7 cellular contexts compared by ENCODE assay signal in genomic region chr15:22173029-22173998, GRCh38.
DNase-seq lines count a peak whose midpoint lies in the region; ATAC-seq and TF ChIP-seq lines count a peak whose summit lies in the region.
"Not testable (repeated sequence)": the region's sequence is repeated elsewhere in the genome, so short reads cannot be mapped to it uniquely, and the experiment has no call there.

No MANE protein-coding gene starts in this region.

- ATAC-seq in GM18520 (IDR thresholded peaks at IDR 0.05; ENCODE audit: unreplicated experiment) = peak; percentile 62
- ATAC-seq in GM19452 (IDR thresholded peaks at IDR 0.05; ENCODE audit: unreplicated experiment) = peak; percentile 69
- peak; percentile 70 for ATAC-seq in GM21825 (IDR thresholded peaks at IDR 0.05; ENCODE audit: unreplicated experiment)
- peak; percentile 86 for ATAC-seq in HG03039 (IDR thresholded peaks at IDR 0.05; ENCODE audit: unreplicated experiment)
- peak; percentile 59 for ATAC-seq in HG03457 (IDR thresholded peaks at IDR 0.05; ENCODE audit: unreplicated experiment)
- ATAC-seq in activated T-helper 17 cell treated with anti-CD3 and anti-CD28 coated beads, Interleukin-2, amount 50 U/mL, for 72 hours (replicated peaks) = peak; percentile 88
- peak; percentile 76 to 97 (median 94) for ATAC-seq in right lobe of liver

- H3K9me3 Mint-ChIP-seq in activated T-helper 17 cell treated with anti-CD3 and anti-CD28 coated beads, Interleukin-2, amount 50 U/mL, for 72 hours = not testable (repeated sequence)

- H3K4me3 Mint-ChIP-seq in activated T-helper 17 cell treated with anti-CD3 and anti-CD28 coated beads, Interleukin-2, amount 50 U/mL, for 72 hours = not testable (repeated sequence)

- not testable (repeated sequence) for H3K27me3 Mint-ChIP-seq in activated T-helper 17 cell treated with anti-CD3 and anti-CD28 coated beads, Interleukin-2, amount 50 U/mL, for 72 hours

- TF ChIP-seq CTCF in right lobe of liver (IDR thresholded peaks at IDR 0.05) = not testable (repeated sequence)

- not testable (repeated sequence) for H3K4me3 ChIP-seq in right lobe of liver

- not testable (repeated sequence) for H3K4me1 ChIP-seq in right lobe of liver

- TF ChIP-seq POLR2A in right lobe of liver (IDR thresholded peaks at IDR 0.05) = not testable (repeated sequence)

- H3K36me3 ChIP-seq in right lobe of liver = not testable (repeated sequence)

- H3K9me3 ChIP-seq in right lobe of liver = not testable (repeated sequence)

- H3K36me3 Mint-ChIP-seq in activated T-helper 17 cell treated with anti-CD3 and anti-CD28 coated beads, Interleukin-2, amount 50 U/mL, for 72 hours (ENCODE audit: low read depth) = not testable (repeated sequence)

- not testable (repeated sequence) for H3K27ac ChIP-seq in right lobe of liver

- WGBS in right lobe of liver (ENCODE audit: insufficient coverage, low coverage, low lambda C conversion rate, missing lambda C conversion rate) = no CpG with 5 or more reads among the region's 19 CpGs

- H3K27ac Mint-ChIP-seq in activated T-helper 17 cell treated with anti-CD3 and anti-CD28 coated beads, Interleukin-2, amount 50 U/mL, for 72 hours = not testable (repeated sequence)

- H3K27me3 ChIP-seq in right lobe of liver = not testable (repeated sequence)

- not testable (repeated sequence) for DNase-seq in right lobe of liver

- intact Hi-C loops in right lobe of liver (cut with DNase I) = not testable (repeated sequence)

- not testable (repeated sequence) for H3K4me1 Mint-ChIP-seq in activated T-helper 17 cell treated with anti-CD3 and anti-CD28 coated beads, Interleukin-2, amount 50 U/mL, for 72 hours
